In the genomic region with DNA sequence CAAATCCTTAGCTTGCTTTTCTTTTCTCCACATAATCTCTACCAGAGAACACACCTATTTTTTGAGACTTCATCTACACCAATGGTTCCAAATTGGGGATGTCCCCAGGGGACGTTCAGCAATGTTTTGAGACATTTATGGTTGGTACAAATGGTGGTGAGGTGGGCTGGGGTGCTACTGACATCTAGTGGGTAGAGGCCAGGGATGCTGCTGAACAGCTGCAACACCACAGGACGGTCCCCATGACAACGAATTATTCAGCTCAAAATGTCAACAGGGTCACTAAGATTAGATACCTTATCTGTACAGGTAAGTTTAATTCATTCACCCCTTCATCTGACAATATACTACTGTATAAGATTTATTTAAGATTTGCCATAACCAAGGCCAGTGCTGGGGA, we compare ENCODE assay signal across 9 cellular contexts. TPM values are rescaled to one million over a fixed set of nuclear protein-coding genes. Genes with fewer than 3 reads are reported as not detected.
DNase-seq lines count a peak whose midpoint lies in the region; ATAC-seq and TF ChIP-seq lines count a peak whose summit lies in the region.
"Had no signal": no experiment of that assay in that cellular context is flagged by ENCODE, and none has a peak within 500 bp of the region (broad histone marks: within the 10 kb centered on the region; RNA-seq: fewer than 3 reads in every experiment).

No MANE protein-coding gene starts in this region.

- H3K27ac Mint-ChIP-seq in neural crest cell (ENCODE audit: unreplicated experiment): no peak overlapping the region
- H3K27ac Mint-ChIP-seq in naive thymus-derived CD8-positive, alpha-beta T cell: no peak overlapping the region

- H3K36me3 Mint-ChIP-seq in neural crest cell (ENCODE audit: low read depth): peaks cover 31% of the 10 kb centered on the region
- H3K36me3 Mint-ChIP-seq in naive thymus-derived CD8-positive, alpha-beta T cell: peaks cover 27 to 79% (median 53%) of the 10 kb centered on the region in 3 donors

- peaks cover 3% of the 10 kb centered on the region for H3K9me3 Mint-ChIP-seq in neural crest cell
- peaks cover 0 to 9% (median 4%) of the 10 kb centered on the region in 9 donors for H3K9me3 Mint-ChIP-seq in naive thymus-derived CD8-positive, alpha-beta T cell

- in situ Hi-C loops in brain microvascular endothelial cell (cut with HindIII; ENCODE audit: low pct_ligation_motif_present, low sequenced_read_pairs): no loop called here

- H3K36me3 ChIP-seq in MG63: peaks cover 39% of the 10 kb centered on the region
- peaks cover 22% of the 10 kb centered on the region for H3K36me3 ChIP-seq in brain microvascular endothelial cell (replicated peaks)

- no peak overlapping the region for H3K4me3 Mint-ChIP-seq in neural crest cell
- no peak overlapping the region for H3K4me3 Mint-ChIP-seq in naive thymus-derived CD8-positive, alpha-beta T cell

- H3K4me1 Mint-ChIP-seq in neural crest cell: peaks cover 9% of the 10 kb centered on the region
- H3K4me1 Mint-ChIP-seq in naive thymus-derived CD8-positive, alpha-beta T cell: peaks cover 0 to 2% (median 0%) of the 10 kb centered on the region in 4 donors

- no peak overlapping the region for H3K27ac ChIP-seq in brain microvascular endothelial cell

- DNase-seq in MG63: peak; percentile 3
- no peak for DNase-seq in brain microvascular endothelial cell
- DNase-seq in neural crest cell (ENCODE audit: low read depth, low spot score): no peak
- DNase-seq in NCI-H510A (lab: John Stamatoyannopoulos, UW): no peak
- DNase-seq in naive thymus-derived CD8-positive, alpha-beta T cell: no peak
- no peak for DNase-seq in SHP77 treated with DMSO at 0.1 percent for 48 hours (lab: John Stamatoyannopoulos, UW)
- DNase-seq: naive B cell; stimulated activated naive CD4-positive, alpha-beta T cell treated with Interleukin-2 at 50 U/mL for 16 hours had no signal

- TF ChIP-seq CTCF in GM12875 (IDR thresholded peaks at IDR 0.05; ENCODE audit: borderline replicate concordance, insufficient read depth, low read depth, low read length) (0 out of 2 replicates have a peak, but pooled peaks have one; percentile 1), brain microvascular endothelial cell (IDR thresholded peaks at IDR 0.05; ENCODE audit: low read depth, low read length, missing control alignments) (peak; percentile 49), neural crest cell (conservative IDR thresholded peaks at IDR 0.05) (peak; percentile 43)

- POLR2A ChIA-PET in naive thymus-derived CD8-positive, alpha-beta T cell (lab: Charles Lee): no interaction called here

- no peaks in the 10 kb centered on the region for H3K27me3 Mint-ChIP-seq in neural crest cell (ENCODE audit: low read depth)
- H3K27me3 Mint-ChIP-seq in naive thymus-derived CD8-positive, alpha-beta T cell: no peaks in the 10 kb centered on the region
- H3K27me3 Mint-ChIP-seq: naive B cell had no signal

- no peak for ATAC-seq in naive thymus-derived CD8-positive, alpha-beta T cell

- peaks cover 25% of the 10 kb centered on the region for H3K9me3 ChIP-seq in MG63

- no peaks in the 10 kb centered on the region for H3K27me3 ChIP-seq in MG63
- no peaks in the 10 kb centered on the region for H3K27me3 ChIP-seq in brain microvascular endothelial cell (replicated peaks)

- H3K4me3 ChIP-seq in GM12875 (ENCODE audit: low read depth, low read length) (no peak overlapping the region), MG63 (no peak overlapping the region), brain microvascular endothelial cell (ENCODE audit: low read depth, low read length) (no peak overlapping the region)

RNA-seq across cellular contexts. Expression of a gene that starts 14.4 kb away (rescaled TPM):
- 4.4 and 19.7 TPM in 2 replicates for total RNA-seq in MG63 (2014; rRNA removed; shearing (Covaris generic); ENCODE audit: low replicate concordance)
- 14.9 and 16.5 TPM in 2 replicates for total RNA-seq in neural crest cell
- total RNA-seq in naive thymus-derived CD8-positive, alpha-beta T cell: 10 to 100 TPM; 18.0 to 18.5 TPM
- polyA plus RNA-seq in naive thymus-derived CD8-positive, alpha-beta T cell: 1 to 10 TPM; 3.3 to 6.4 (median 5.8) TPM
